ENCODE assay signal across 8 cellular contexts in genomic region chr20:31560094-31560899, GRCh38. TPM values are rescaled to one million over a fixed set of nuclear protein-coding genes. Genes with fewer than 3 reads are reported as not detected.
DNase-seq lines count a peak whose midpoint lies in the region; ATAC-seq and TF ChIP-seq lines count a peak whose summit lies in the region.

No MANE protein-coding gene starts in this region.

- no peaks in the 10 kb centered on the region for H3K9me3 Mint-ChIP-seq in activated CD4-positive, alpha-beta T cell treated with anti-CD3 and anti-CD28 coated beads, Interleukin-2, amount 10 ng/mL, durations not matched to agents 24 days and 14 days

- peak; percentile 64 for DNase-seq in NCI-H2227 treated with DMSO at 0.1 percent for 48 hours (lab: John Stamatoyannopoulos, UW)
- peak; percentile 91 for DNase-seq in activated CD4-positive, alpha-beta T cell treated with anti-CD3 and anti-CD28 coated beads, Interleukin-2, amount 10 ng/mL, durations not matched to agents 24 days and 14 days
- peak; percentile 74 for DNase-seq in colonic mucosa
- DNase-seq in lower leg skin (ENCODE audit: low spot score in 2 of 2), result peak; percentile 55 to 92
- peak; percentile 62 for DNase-seq in stimulated activated CD8-positive, alpha-beta memory T cell treated with anti-CD3 and anti-CD28 coated beads, Interleukin-12 subunit alpha, Interleukin-12 subunit beta, amount 100 ng/mL, for 1 hour (ENCODE audit: low read depth)
- no peak for DNase-seq in NCI-H1048 (lab: John Stamatoyannopoulos, UW)

- no peak for TF ChIP-seq POLR2A in lower leg skin (IDR thresholded peaks at IDR 0.05)

- H3K9ac ChIP-seq in colonic mucosa (ENCODE audit: low read depth in 2 of 2, low read length in 2 of 2), result no peak overlapping the region

- peaks cover 17% of the 10 kb centered on the region for H3K36me3 ChIP-seq in colonic mucosa

- H3K9me3 ChIP-seq in colonic mucosa, result no peaks in the 10 kb centered on the region

- H3K4me3 ChIP-seq in colonic mucosa (no peak overlapping the region), lower leg skin (ENCODE audit: low read depth, poor library complexity, severe bottlenecking) (no peak overlapping the region)

- no peak overlapping the region for H3K4me3 Mint-ChIP-seq in activated CD4-positive, alpha-beta T cell treated with anti-CD3 and anti-CD28 coated beads, Interleukin-2, amount 10 ng/mL, durations not matched to agents 24 days and 14 days

- peak; percentile 49 for ATAC-seq in GM21423 (IDR thresholded peaks at IDR 0.05; ENCODE audit: unreplicated experiment)

- no peaks in the 10 kb centered on the region for H3K27me3 Mint-ChIP-seq in activated CD4-positive, alpha-beta T cell treated with anti-CD3 and anti-CD28 coated beads, Interleukin-2, amount 10 ng/mL, durations not matched to agents 24 days and 14 days

- H3K27ac Mint-ChIP-seq in activated CD4-positive, alpha-beta T cell treated with anti-CD3 and anti-CD28 coated beads, Interleukin-2, amount 10 ng/mL, durations not matched to agents 24 days and 14 days, result peak overlapping the region; percentile 85

- peak overlapping the region; percentile 25 for H3K27ac ChIP-seq in C4-2B
- H3K27ac ChIP-seq in colonic mucosa, result peak overlapping the region; percentile 49

- H3K36me3 Mint-ChIP-seq in activated CD4-positive, alpha-beta T cell treated with anti-CD3 and anti-CD28 coated beads, Interleukin-2, amount 10 ng/mL, durations not matched to agents 24 days and 14 days (ENCODE audit: low read depth), result peaks cover 68% of the 10 kb centered on the region

- intact Hi-C loops in activated CD4-positive, alpha-beta T cell treated with anti-CD3 and anti-CD28 coated beads, Interleukin-2, amount 10 ng/mL, durations not matched to agents 24 days and 14 days (cut with micrococcal nuclease), result loop anchor here (1.0 to 10.0 kb wide), 2 partner anchors 45 to 52 kb away; partner anchors contain the start of gene HM13
- intact Hi-C loops in colonic mucosa (cut with DNase I), result loop anchor here (10.0 kb wide), 1 partner anchor 165 kb away; the partner anchor contains the start of gene BCL2L1
- intact Hi-C loops in lower leg skin (cut with DNase I; ENCODE audit: low total_unique reads), result no loop called here

- WGBS in lower leg skin, 2 donors, result 24 to 28% methylated on average over 7 of the region's 7 CpGs

- peaks cover 12% of the 10 kb centered on the region for H3K4me1 Mint-ChIP-seq in activated CD4-positive, alpha-beta T cell treated with anti-CD3 and anti-CD28 coated beads, Interleukin-2, amount 10 ng/mL, durations not matched to agents 24 days and 14 days

- no peaks in the 10 kb centered on the region for H3K4me1 ChIP-seq in colonic mucosa

- TF ChIP-seq CTCF in C4-2B (conservative IDR thresholded peaks at IDR 0.05) (peak; percentile 96), colonic mucosa (IDR thresholded peaks at IDR 0.05) (peak; percentile 86), lower leg skin (IDR thresholded peaks at IDR 0.05) (peak in 1 of 3 donors; percentile 58)

- no peaks in the 10 kb centered on the region for H3K27me3 ChIP-seq in colonic mucosa

RNA-seq across cellular contexts. Expression of gene ID1, which starts 44.8 kb away (rescaled TPM):
- 2.7 and 2.9 TPM in 2 replicates for total RNA-seq in activated CD4-positive, alpha-beta T cell treated with anti-CD3 and anti-CD28 coated beads, Interleukin-2, amount 10 ng/mL, durations not matched to agents 24 days and 14 days
- total RNA-seq in colonic mucosa (100 to 1,000 TPM; 134 to 179 TPM), lower leg skin (100 to 1,000 TPM; 237 to 353 (median 301) TPM)

RNA-seq across cellular contexts. Expression of gene HM13, which starts 46.1 kb away (rescaled TPM):
- total RNA-seq in activated CD4-positive, alpha-beta T cell treated with anti-CD3 and anti-CD28 coated beads, Interleukin-2, amount 10 ng/mL, durations not matched to agents 24 days and 14 days, result 181 and 193 TPM in 2 replicates
- total RNA-seq in colonic mucosa (100 to 1,000 TPM; 107 to 179 TPM), lower leg skin (10 to 100 TPM; 35.0 to 51.9 (median 44.2) TPM)

Comparison
In these comparisons a context has a peak if more than half of its experiments do, and no peak if none do; other contexts are left out.
1. RNA of gene ID1, which starts 44.8 kb away (total RNA-seq): 237 to 353 TPM in lower leg skin and 134 to 179 TPM in colonic mucosa; 2.7 to 2.9 TPM in activated CD4-positive, alpha-beta T cell treated with anti-CD3 and anti-CD28 coated beads, Interleukin-2, amount 10 ng/mL, durations not matched to agents 24 days and 14 days; every median in the first group is over 10 times any median in the second.